22 cellular contexts compared by ENCODE assay signal in the genomic region with DNA sequence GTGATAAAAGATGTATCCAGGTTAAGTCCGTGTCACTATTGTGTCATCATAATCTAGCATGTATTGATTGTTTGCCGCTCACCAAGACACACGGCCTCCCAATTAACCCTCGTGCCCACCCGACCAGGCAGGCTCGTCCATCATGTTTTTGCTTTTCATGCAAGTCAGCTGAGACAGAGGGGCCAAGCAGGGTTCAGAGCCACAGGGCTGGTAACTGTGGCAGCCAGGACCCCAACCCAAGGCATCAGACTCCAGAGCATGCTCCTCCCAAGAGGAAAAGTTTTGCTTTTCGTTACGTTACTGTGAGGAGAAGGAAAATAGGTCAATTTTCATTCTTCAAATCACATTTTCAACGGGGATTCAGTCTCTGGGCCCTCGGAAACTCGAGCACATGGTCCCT.
"Had no signal": no experiment of that assay in that cellular context is flagged by ENCODE, and none has a peak within 500 bp of the region (broad histone marks: within the 10 kb centered on the region; RNA-seq: fewer than 3 reads in every experiment).

No MANE protein-coding gene starts in this region.

- H3K27me3 ChIP-seq: hepatocyte, pancreas, right atrium auricular region, right lobe of liver, tibial nerve, vagina had no signal

- H3K4me3 ChIP-seq: hepatocyte, left ventricle myocardium inferior, lung, mucosa of descending colon, pancreas, psoas muscle, right atrium auricular region, right lobe of liver, smooth muscle cell, tibial nerve, vagina had no signal

- H3K79me2 ChIP-seq: hepatocyte had no signal

- H2AFZ ChIP-seq: hepatocyte had no signal

- H3K9me3 ChIP-seq: left ventricle myocardium inferior, mucosa of descending colon, pancreas, psoas muscle, right atrium auricular region, right lobe of liver, tibial nerve, vagina had no signal

- H3K36me3 ChIP-seq: left ventricle myocardium inferior, pancreas, right atrium auricular region, right lobe of liver, tibial nerve, vagina had no signal

- H3K27ac ChIP-seq: hepatocyte, left ventricle myocardium inferior, pancreas, psoas muscle, right atrium auricular region, right lobe of liver, tibial nerve, vagina had no signal

- H3K4me2 ChIP-seq: hepatocyte, smooth muscle cell had no signal

- H3K4me1 ChIP-seq: left ventricle myocardium inferior, pancreas, psoas muscle, right atrium auricular region, right lobe of liver, tibial nerve, vagina had no signal

- ATAC-seq: mucosa of descending colon; naive thymus-derived CD4-positive, alpha-beta T cell; natural killer cell treated with Interleukin-12 subunit alpha and Interleukin-12 subunit beta and Interleukin-15 and Interleukin-18, amount 100 ng/mL, for 72 hours; pancreas; psoas muscle; right lobe of liver; stimulated activated memory B cell treated with anti-CD40 and anti-IgM and Interleukin-4, amounts not matched to agents 10 μg/mL and 1 μg/mL and 100 μg/mL, for 72 hours; stimulated activated naive CD8-positive, alpha-beta T cell treated with anti-CD3 and anti-CD28 coated beads, Interleukin-15, amount 100 ng/mL, for 72 hours had no signal

- FAIRE-seq: pancreas had no signal

- DNase-seq: left ventricle myocardium inferior; midbrain; mucosa of descending colon; naive thymus-derived CD4-positive, alpha-beta T cell; pancreas; psoas muscle; right lobe of liver; stimulated activated CD4-positive, alpha-beta T cell treated with anti-CD3 and anti-CD28 coated beads, Interleukin-1b, Interleukin-23, amount 100 ng/mL, for 48 hours; stimulated activated CD4-positive, alpha-beta T cell treated with anti-CD3 and anti-CD28 coated beads, Interleukin-2, amount 100 ng/mL, for 48 hours; stimulated activated CD4-positive, alpha-beta T cell treated with anti-CD3 and anti-CD28 coated beads, Interleukin-4, amount 100 ng/mL, for 4 hours; stimulated activated CD8-positive, alpha-beta memory T cell treated with anti-CD3 and anti-CD28 coated beads, Interleukin-4, amount 100 ng/mL, for 48 hours; stimulated activated naive CD4-positive, alpha-beta T cell treated with Interleukin-2 at 50 U/mL for 16 hours; stimulated activated naive CD8-positive, alpha-beta T cell treated with anti-CD3 and anti-CD28 coated beads, Interleukin-15, amount 100 ng/mL, for 72 hours; substantia nigra had no signal
